1 cellular context compared by ENCODE assay signal in genomic region chr12:116687888-116688287, GRCh38.
TF ChIP-seq lines count a peak whose summit lies in the region.

No MANE protein-coding gene starts in this region.

TF ChIP-seq in GM12878, 131 proteins besides CTCF, POLR2A, EP300 and RAD21:
- TF ChIP-seq BHLHE40 (IDR thresholded peaks at IDR 0.05; ENCODE audit: borderline replicate concordance in 1 of 2, low read depth in 2 of 2, low read length in 1 of 2) (peak; percentile 79 to 88), ATF2 (IDR thresholded peaks at IDR 0.05; ENCODE audit: low read length) (no peak), GABPA (IDR thresholded peaks at IDR 0.05; ENCODE audit: low read depth) (0 out of 2 replicates have a peak, but pooled peaks have one; percentile 54), PKNOX1 (IDR thresholded peaks at IDR 0.05) (no peak), IKZF1 (conservative IDR thresholded peaks at IDR 0.05) (peak; percentile 27; the same call in 1 of the 2 replicates), TCF3 (IDR thresholded peaks at IDR 0.05; ENCODE audit: borderline replicate concordance, insufficient read depth, low read depth, low read length) (0 out of 2 replicates have a peak, but pooled peaks have one; percentile 32), YY1 (IDR thresholded peaks at IDR 0.05; ENCODE audit: low read depth, low read length) (peak; percentile 43; the same call in 1 of the 2 replicates), SPI1 (IDR thresholded peaks at IDR 0.05; ENCODE audit: borderline replicate concordance, insufficient read depth, low read depth, low read length) (peak; percentile 49; the same call in 1 of the 2 replicates), EGR1 (IDR thresholded peaks at IDR 0.05; ENCODE audit: borderline replicate concordance in 1 of 2, low read depth in 2 of 2, low read length in 2 of 2) (0 out of 3 replicates have a peak, but pooled peaks of 1 of the 2 experiments have one; percentile 20), TCF12 (IDR thresholded peaks at IDR 0.05; ENCODE audit: low read depth, low read length) (0 out of 2 replicates have a peak, but pooled peaks have one; percentile 37), SMC3 (IDR thresholded peaks at IDR 0.05; ENCODE audit: borderline replicate concordance, low read length) (peak; percentile 14; the same call in 1 of the 2 replicates), HDAC2 (IDR thresholded peaks at IDR 0.05) (no peak)
